ENCODE assay signal across 8 cellular contexts in the genomic region with DNA sequence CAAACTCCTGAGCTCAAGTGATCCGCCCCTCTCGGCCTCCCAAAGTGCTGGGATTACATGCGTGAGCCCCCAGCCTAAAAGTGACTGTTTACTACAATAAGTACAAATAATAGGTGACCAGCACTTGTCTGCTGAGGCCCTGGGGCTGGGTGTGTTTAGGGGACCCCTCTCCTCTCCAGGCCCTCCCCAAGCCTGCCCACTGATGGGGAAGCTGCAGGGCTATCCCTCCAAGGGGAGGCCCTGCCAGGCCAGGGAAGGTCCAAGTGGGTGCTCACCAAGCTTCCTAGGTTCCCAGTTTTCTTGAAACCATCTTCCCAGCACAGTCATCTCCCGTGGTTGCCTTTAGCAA.
DNase-seq lines count a peak whose midpoint lies in the region; ATAC-seq and TF ChIP-seq lines count a peak whose summit lies in the region.
"Had no signal": no experiment of that assay in that cellular context is flagged by ENCODE, and none has a peak within 500 bp of the region (broad histone marks: within the 10 kb centered on the region; RNA-seq: fewer than 3 reads in every experiment).

No MANE protein-coding gene starts in this region.

- no peak for ATAC-seq in central memory CD8-positive, alpha-beta T cell (replicated peaks; ENCODE audit: extremely low read depth, poor library complexity, severe bottlenecking)
- ATAC-seq in HG03457 (IDR thresholded peaks at IDR 0.05; ENCODE audit: unreplicated experiment) (no peak), GM19035 (IDR thresholded peaks at IDR 0.05; ENCODE audit: unreplicated experiment) (no peak)

- H3K4me3 ChIP-seq in Caco-2 (ENCODE audit: low read depth, low read length) (no peak overlapping the region), NT2/D1 (ENCODE audit: insufficient read length, low read depth) (no peak overlapping the region)

- H3K4me1 Mint-ChIP-seq in Caco-2 (ENCODE audit: low read depth, unreplicated experiment) (peaks cover 27% of the 10 kb centered on the region), osteocyte (ENCODE audit: unreplicated experiment) (peaks cover 19% of the 10 kb centered on the region)
- peaks cover 40% of the 10 kb centered on the region for H3K4me1 Mint-ChIP-seq in central memory CD8-positive, alpha-beta T cell

- peak overlapping the region; percentile 65 for H3K9ac ChIP-seq in NT2/D1 (ENCODE audit: insufficient read length, low read depth)

- H3K36me3 ChIP-seq in Caco-2 (ENCODE audit: control insufficient read depth, insufficient read depth, low read length) (no peaks in the 10 kb centered on the region), NT2/D1 (ENCODE audit: insufficient read depth, insufficient read length, low read length) (no peaks in the 10 kb centered on the region)
- H3K36me3 ChIP-seq: uterus had no signal

- BruUV-seq in Caco-2 (replicated peaks; lab: Mats Ljungman, UMichigan), result no TSS peak

- H3K27ac Mint-ChIP-seq in Caco-2 (ENCODE audit: unreplicated experiment) (peak overlapping the region; percentile 78), osteocyte (ENCODE audit: unreplicated experiment) (no peak overlapping the region)
- H3K27ac Mint-ChIP-seq in central memory CD8-positive, alpha-beta T cell (ENCODE audit: low read depth), result peak overlapping the region; percentile 56

- H3K27me3 Mint-ChIP-seq in Caco-2 (ENCODE audit: insufficient read depth, unreplicated experiment), result no peaks in the 10 kb centered on the region
- H3K27me3 Mint-ChIP-seq in central memory CD8-positive, alpha-beta T cell, result no peaks in the 10 kb centered on the region
- no peaks in the 10 kb centered on the region for H3K27me3 Mint-ChIP-seq in osteocyte (ENCODE audit: unreplicated experiment)

- TF ChIP-seq CTCF in Caco-2 (IDR thresholded peaks at IDR 0.05; ENCODE audit: insufficient read depth in 1 of 2, low read depth in 1 of 2, low read length in 1 of 2, severe bottlenecking in 1 of 2, unreplicated experiment in 1 of 2) (no peak), osteocyte (IDR thresholded peaks at IDR 0.05) (no peak)

- H3K9me3 Mint-ChIP-seq in Caco-2 (ENCODE audit: unreplicated experiment) (no peaks in the 10 kb centered on the region), osteocyte (ENCODE audit: unreplicated experiment) (no peaks in the 10 kb centered on the region)
- H3K9me3 Mint-ChIP-seq in central memory CD8-positive, alpha-beta T cell, result no peaks in the 10 kb centered on the region

- H3K27me3 ChIP-seq in Caco-2 (replicated peaks; ENCODE audit: control insufficient read depth, insufficient read depth, low read length) (no peaks in the 10 kb centered on the region), NT2/D1 (ENCODE audit: insufficient read depth, insufficient read length) (peaks cover 13% of the 10 kb centered on the region)
- H3K27me3 ChIP-seq: uterus had no signal

- H3K9me3 ChIP-seq in Caco-2 (no peaks in the 10 kb centered on the region), NT2/D1 (ENCODE audit: insufficient read depth, low read length) (no peaks in the 10 kb centered on the region)
- H3K9me3 ChIP-seq: uterus had no signal

- CTCF ChIA-PET in Caco-2 (lab: Charles Lee), result interaction anchor here (1.5 kb wide), 1 partner anchor 11 kb away, joined by 4 read pairs; no protein-coding TSS in a partner anchor

- DNase-seq in Caco-2, result peak in 1 of 2 experiments; percentile 15
- no peak for DNase-seq in NT2/D1 (ENCODE audit: low read depth, low spot score)
- no peak for DNase-seq in central memory CD8-positive, alpha-beta T cell (ENCODE audit: low spot score in 2 of 2)
- no peak for DNase-seq in osteocyte (ENCODE audit: extremely low spot score, unreplicated experiment)
- DNase-seq in GOT3 (lab: John Stamatoyannopoulos, UW), result no peak

- H3K4me3 Mint-ChIP-seq in Caco-2 (ENCODE audit: unreplicated experiment) (peak overlapping the region; percentile 75), osteocyte (ENCODE audit: unreplicated experiment) (peak overlapping the region; percentile 26)
- H3K4me3 Mint-ChIP-seq in central memory CD8-positive, alpha-beta T cell, result peak overlapping the region; percentile 75

- H3K36me3 Mint-ChIP-seq in Caco-2 (ENCODE audit: insufficient read depth, unreplicated experiment) (peaks cover 14% of the 10 kb centered on the region), osteocyte (ENCODE audit: unreplicated experiment) (no peaks in the 10 kb centered on the region)
- H3K36me3 Mint-ChIP-seq in central memory CD8-positive, alpha-beta T cell (ENCODE audit: insufficient read depth), result peaks cover 7% of the 10 kb centered on the region

- POLR2A ChIA-PET in Caco-2 (lab: Charles Lee), result interaction anchor here (1.2 kb wide), 1 partner anchor 61 kb away, joined by 3 read pairs; the partner anchor contains the start of gene H3-3A

- intact Hi-C loops in Caco-2 (cut with micrococcal nuclease; ENCODE audit: unreplicated experiment), result loop anchor here (5.0 kb wide), 1 partner anchor 126 kb away; the partner anchor contains the start of gene SDE2

- H3K4me1 ChIP-seq in Caco-2 (peaks cover 20% of the 10 kb centered on the region), NT2/D1 (ENCODE audit: insufficient read depth, insufficient read length) (peaks cover 29% of the 10 kb centered on the region)
- H3K4me1 ChIP-seq: uterus had no signal
